ENCODE assay signal across 8 cellular contexts in the genomic region with DNA sequence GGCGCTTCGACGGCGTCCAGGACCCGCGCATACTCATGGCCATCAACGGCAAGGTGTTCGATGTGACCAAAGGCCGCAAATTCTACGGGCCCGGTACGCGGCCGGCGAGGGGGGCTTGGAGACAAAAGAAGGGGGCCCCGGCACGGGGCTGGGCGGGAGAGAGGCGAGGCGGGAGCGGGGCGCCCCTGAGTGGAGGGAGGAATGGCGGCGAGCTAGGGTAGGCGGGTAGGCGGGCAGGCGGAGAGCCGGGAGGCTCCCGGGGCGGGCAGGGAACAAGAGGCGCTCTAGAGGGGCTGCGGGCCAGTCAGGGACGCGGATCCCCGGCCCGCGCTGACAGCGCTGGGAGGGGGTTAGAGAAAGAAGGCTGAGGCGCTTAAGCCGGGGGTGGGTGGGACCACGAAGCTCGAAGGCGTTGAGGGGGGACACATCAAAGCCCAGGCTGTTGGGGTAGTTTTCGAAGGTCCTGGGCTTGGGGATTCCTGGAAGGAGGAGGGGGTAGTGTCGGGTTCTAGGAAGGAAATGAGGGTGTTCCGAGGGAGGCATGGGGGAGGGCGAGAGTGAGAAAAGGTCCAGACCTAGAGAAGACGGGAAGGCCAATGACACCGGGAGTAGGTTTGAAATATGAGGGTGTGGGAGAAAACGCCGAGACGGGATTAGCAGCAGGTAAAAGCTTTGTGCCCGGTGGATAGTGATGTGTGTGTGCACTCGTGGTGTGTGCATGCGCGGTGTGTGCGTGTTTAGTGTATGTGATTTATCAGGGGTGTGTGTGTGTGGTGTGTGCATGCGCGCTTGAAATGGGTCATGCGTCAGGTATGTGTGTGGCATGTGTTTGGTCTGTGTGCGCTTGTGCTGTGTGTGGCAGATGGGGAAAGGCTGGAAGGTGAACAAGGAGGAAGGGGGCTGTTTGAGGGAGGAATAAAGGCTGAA. TPM values are rescaled to one million over a fixed set of nuclear protein-coding genes. Genes with fewer than 3 reads are reported as not detected.
DNase-seq lines count a peak whose midpoint lies in the region; ATAC-seq, FAIRE-seq and TF ChIP-seq lines count a peak whose summit lies in the region.

No MANE protein-coding gene starts in this region.

- peak; percentile 12 for DNase-seq in AG04449 (ENCODE audit: low read depth, low spot score)
- DNase-seq in GM19239 (ENCODE audit: insufficient read length, low spot score) = no peak
- DNase-seq in SW480 (ENCODE audit: low spot score) = peak; percentile 63
- no peak for DNase-seq in astrocyte of the cerebellum (ENCODE audit: low read depth)
- no peak for DNase-seq in gastrocnemius medialis
- no peak for DNase-seq in MV-4-11 (lab: John Stamatoyannopoulos, UW)

- peak overlapping the region; percentile 37 for H3K9ac ChIP-seq in iPS-15b (ENCODE audit: low read depth, low read length)

- in situ Hi-C loops in astrocyte of the cerebellum (cut with HindIII; ENCODE audit: low sequenced_read_pairs) (no loop called here), gastrocnemius medialis (cut with MboI; ENCODE audit: low sequenced_read_pairs in 4 of 4) (no loop called here)

- ATAC-seq in HG03439 (IDR thresholded peaks at IDR 0.05; ENCODE audit: unreplicated experiment) = peak; percentile 32
- peak in 1 of 2 donors; percentile 26 for ATAC-seq in gastrocnemius medialis

- H3K4me3 ChIP-seq in AG04449 (ENCODE audit: low read depth, low read length) = peak overlapping the region; percentile 72
- peak overlapping the region; percentile 80 for H3K4me3 ChIP-seq in astrocyte of the cerebellum (ENCODE audit: low read depth, low read length)
- peak overlapping the region; percentile 69 for H3K4me3 ChIP-seq in iPS-15b (ENCODE audit: low read depth, low read length)
- peak overlapping the region; percentile 61 to 76 (median 69) for H3K4me3 ChIP-seq in gastrocnemius medialis

- H3K4me1 ChIP-seq in iPS-15b (ENCODE audit: control insufficient read depth, insufficient read depth, low read length) = no peaks in the 10 kb centered on the region
- no peaks in the 10 kb centered on the region for H3K4me1 ChIP-seq in gastrocnemius medialis

- TF ChIP-seq CTCF in AG04449 (IDR thresholded peaks at IDR 0.05; ENCODE audit: insufficient read depth, low read length, missing control alignments) = no peak
- TF ChIP-seq CTCF in astrocyte of the cerebellum (IDR thresholded peaks at IDR 0.05; ENCODE audit: low read depth, low read length, missing control alignments) = no peak
- no peak for TF ChIP-seq CTCF in gastrocnemius medialis (IDR thresholded peaks at IDR 0.05 in 4 of 5, conservative IDR thresholded peaks at IDR 0.05 in 1 of 5)

- TF ChIP-seq POLR2A in gastrocnemius medialis (IDR thresholded peaks at IDR 0.05) = no peak

- peak; percentile 37 for FAIRE-seq in GM19239 (lab: Jason Lieb, UNC)

- H3K27ac ChIP-seq in gastrocnemius medialis = peak overlapping the region; percentile 64 to 77 (median 72)

- intact Hi-C loops in gastrocnemius medialis (cut with DNase I; ENCODE audit: low total_unique reads) = loop anchor here (5.0 kb wide), 2 partner anchors 230 to 370 kb away; a partner anchor contains a TSS

- H3K27me3 ChIP-seq in iPS-15b (ENCODE audit: control insufficient read depth, insufficient read depth, low read length) (no peaks in the 10 kb centered on the region), gastrocnemius medialis (peaks cover 0 to 4% (median 0%) of the 10 kb centered on the region in 3 donors)

- POLR2A ChIA-PET in AG04449 (lab: Yijun Ruan, JAX) = interaction anchor here (0.7 kb wide), 1 partner anchor 12 kb away, joined by 3 read pairs; no protein-coding TSS in a partner anchor

- H3K9me3 ChIP-seq in iPS-15b (ENCODE audit: control insufficient read depth, insufficient read depth, low read length) (no peaks in the 10 kb centered on the region), gastrocnemius medialis (no peaks in the 10 kb centered on the region)

- CTCF ChIA-PET in AG04449 (lab: Yijun Ruan, JAX) = no interaction called here

- H3K36me3 ChIP-seq in iPS-15b (ENCODE audit: control insufficient read depth, insufficient read depth, low read length) = no peaks in the 10 kb centered on the region
- no peaks in the 10 kb centered on the region for H3K36me3 ChIP-seq in gastrocnemius medialis

RNA-seq across cellular contexts. Expression of a gene that starts 0.8 kb away (rescaled TPM):
- 10 to 100 TPM; 11.4 to 14.4 (median 13.0) TPM for total RNA-seq in gastrocnemius medialis

Comparison
In these comparisons a context has a peak if more than half of its experiments do, and no peak if none do; other contexts are left out.
1. DNase-seq: peak in AG04449 (single experiment) and SW480 (single experiment); none in GM19239 (single experiment), astrocyte of the cerebellum (single experiment), gastrocnemius medialis (0 of 2) and MV-4-11 (single experiment).
2. Peak in every context shown above with its lines, with median percentiles within 50 percentile points of each other: H3K4me3 ChIP-seq.